1 cellular context compared by ENCODE assay signal in the genomic region with DNA sequence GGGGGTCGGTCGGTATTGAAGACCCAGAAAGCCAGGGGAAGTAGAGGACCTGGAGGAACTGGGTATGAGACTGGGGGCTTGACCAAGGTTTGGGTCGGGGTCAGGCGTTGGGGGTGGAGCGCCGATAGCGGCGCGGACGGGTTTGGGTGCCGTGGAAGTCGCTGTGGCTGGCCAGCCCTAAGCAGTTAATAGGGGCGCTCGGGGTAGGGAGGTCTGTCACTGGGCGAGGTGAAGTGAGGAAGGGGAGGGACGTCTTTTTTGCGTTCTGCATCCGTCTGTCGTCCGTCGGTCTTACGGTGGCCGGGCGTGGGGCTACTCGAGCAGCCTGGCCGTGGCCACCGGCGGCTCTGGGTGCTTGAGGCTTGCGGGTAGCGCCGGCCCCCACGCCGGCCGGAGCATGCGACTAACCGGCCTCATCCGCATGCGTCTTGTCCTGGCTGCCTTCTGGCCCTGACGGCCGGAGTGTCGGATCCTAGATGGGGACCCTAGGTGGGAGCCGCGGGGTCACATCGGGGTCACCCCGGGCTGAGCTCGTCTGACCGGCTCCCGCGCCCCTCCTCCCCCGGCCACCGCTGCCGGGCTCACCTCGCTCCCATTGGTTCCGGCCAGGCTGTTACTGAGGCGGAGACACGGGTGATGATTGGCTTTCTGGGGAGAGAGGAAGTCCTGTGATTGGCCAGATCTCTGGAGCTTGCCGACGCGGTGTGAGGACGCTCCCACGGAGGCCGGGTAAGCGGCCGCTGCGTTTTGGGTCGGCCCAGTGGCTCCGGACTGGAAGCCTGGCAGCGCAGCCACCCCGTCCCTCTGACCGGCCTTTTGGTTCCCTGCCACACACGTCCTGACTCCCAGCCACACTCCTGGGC.
A peak's percentile ranks its signal among the peaks of the same experiment; 100 is the strongest.
TF ChIP-seq lines count a peak whose summit lies in the region.

No MANE protein-coding gene starts in this region.

TF ChIP-seq in HepG2, 621 proteins besides CTCF, POLR2A, EP300 and RAD21 (continued from another document and continues in another):
- TF ChIP-seq, protein P1, sequence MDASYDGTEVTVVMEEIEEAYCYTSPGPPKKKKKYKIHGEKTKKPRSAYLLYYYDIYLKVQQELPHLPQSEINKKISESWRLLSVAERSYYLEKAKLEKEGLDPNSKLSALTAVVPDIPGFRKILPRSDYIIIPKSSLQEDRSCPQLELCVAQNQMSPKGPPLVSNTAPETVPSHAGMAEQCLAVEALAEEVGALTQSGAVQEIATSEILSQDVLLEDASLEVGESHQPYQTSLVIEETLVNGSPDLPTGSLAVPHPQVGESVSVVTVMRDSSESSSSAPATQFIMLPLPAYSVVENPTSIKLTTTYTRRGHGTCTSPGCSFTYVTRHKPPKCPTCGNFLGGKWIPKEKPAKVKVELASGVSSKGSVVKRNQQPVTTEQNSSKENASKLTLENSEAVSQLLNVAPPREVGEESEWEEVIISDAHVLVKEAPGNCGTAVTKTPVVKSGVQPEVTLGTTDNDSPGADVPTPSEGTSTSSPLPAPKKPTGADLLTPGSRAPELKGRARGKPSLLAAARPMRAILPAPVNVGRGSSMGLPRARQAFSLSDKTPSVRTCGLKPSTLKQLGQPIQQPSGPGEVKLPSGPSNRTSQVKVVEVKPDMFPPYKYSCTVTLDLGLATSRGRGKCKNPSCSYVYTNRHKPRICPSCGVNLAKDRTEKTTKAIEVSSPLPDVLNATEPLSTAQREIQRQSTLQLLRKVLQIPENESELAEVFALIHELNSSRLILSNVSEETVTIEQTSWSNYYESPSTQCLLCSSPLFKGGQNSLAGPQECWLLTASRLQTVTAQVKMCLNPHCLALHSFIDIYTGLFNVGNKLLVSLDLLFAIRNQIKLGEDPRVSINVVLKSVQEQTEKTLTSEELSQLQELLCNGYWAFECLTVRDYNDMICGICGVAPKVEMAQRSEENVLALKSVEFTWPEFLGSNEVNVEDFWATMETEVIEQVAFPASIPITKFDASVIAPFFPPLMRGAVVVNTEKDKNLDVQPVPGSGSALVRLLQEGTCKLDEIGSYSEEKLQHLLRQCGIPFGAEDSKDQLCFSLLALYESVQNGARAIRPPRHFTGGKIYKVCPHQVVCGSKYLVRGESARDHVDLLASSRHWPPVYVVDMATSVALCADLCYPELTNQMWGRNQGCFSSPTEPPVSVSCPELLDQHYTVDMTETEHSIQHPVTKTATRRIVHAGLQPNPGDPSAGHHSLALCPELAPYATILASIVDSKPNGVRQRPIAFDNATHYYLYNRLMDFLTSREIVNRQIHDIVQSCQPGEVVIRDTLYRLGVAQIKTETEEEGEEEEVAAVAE (CRISPR knock-in tag; IDR thresholded peaks at IDR 0.05; ENCODE audit: borderline replicate concordance) = peak; percentile 49; the same call in 1 of the 2 replicates
- TF ChIP-seq, protein P2, sequence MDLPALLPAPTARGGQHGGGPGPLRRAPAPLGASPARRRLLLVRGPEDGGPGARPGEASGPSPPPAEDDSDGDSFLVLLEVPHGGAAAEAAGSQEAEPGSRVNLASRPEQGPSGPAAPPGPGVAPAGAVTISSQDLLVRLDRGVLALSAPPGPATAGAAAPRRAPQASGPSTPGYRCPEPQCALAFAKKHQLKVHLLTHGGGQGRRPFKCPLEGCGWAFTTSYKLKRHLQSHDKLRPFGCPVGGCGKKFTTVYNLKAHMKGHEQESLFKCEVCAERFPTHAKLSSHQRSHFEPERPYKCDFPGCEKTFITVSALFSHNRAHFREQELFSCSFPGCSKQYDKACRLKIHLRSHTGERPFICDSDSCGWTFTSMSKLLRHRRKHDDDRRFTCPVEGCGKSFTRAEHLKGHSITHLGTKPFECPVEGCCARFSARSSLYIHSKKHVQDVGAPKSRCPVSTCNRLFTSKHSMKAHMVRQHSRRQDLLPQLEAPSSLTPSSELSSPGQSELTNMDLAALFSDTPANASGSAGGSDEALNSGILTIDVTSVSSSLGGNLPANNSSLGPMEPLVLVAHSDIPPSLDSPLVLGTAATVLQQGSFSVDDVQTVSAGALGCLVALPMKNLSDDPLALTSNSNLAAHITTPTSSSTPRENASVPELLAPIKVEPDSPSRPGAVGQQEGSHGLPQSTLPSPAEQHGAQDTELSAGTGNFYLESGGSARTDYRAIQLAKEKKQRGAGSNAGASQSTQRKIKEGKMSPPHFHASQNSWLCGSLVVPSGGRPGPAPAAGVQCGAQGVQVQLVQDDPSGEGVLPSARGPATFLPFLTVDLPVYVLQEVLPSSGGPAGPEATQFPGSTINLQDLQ (CRISPR knock-in tag; IDR thresholded peaks at IDR 0.05) = no peak
- no peak; the same call in 1 of the 2 replicates for TF ChIP-seq CBX5 (CRISPR knock-in tag; IDR thresholded peaks at IDR 0.05; ENCODE audit: borderline replicate concordance)
- TF ChIP-seq, protein P3, sequence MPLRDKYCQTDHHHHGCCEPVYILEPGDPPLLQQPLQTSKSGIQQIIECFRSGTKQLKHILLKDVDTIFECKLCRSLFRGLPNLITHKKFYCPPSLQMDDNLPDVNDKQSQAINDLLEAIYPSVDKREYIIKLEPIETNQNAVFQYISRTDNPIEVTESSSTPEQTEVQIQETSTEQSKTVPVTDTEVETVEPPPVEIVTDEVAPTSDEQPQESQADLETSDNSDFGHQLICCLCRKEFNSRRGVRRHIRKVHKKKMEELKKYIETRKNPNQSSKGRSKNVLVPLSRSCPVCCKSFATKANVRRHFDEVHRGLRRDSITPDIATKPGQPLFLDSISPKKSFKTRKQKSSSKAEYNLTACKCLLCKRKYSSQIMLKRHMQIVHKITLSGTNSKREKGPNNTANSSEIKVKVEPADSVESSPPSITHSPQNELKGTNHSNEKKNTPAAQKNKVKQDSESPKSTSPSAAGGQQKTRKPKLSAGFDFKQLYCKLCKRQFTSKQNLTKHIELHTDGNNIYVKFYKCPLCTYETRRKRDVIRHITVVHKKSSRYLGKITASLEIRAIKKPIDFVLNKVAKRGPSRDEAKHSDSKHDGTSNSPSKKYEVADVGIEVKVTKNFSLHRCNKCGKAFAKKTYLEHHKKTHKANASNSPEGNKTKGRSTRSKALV (CRISPR knock-in tag; IDR thresholded peaks at IDR 0.05) = no peak
- TF ChIP-seq, protein P4, sequence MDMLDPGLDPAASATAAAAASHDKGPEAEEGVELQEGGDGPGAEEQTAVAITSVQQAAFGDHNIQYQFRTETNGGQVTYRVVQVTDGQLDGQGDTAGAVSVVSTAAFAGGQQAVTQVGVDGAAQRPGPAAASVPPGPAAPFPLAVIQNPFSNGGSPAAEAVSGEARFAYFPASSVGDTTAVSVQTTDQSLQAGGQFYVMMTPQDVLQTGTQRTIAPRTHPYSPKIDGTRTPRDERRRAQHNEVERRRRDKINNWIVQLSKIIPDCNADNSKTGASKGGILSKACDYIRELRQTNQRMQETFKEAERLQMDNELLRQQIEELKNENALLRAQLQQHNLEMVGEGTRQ (IDR thresholded peaks at IDR 0.05; ENCODE audit: low read depth, low read length) = no peak
- TF ChIP-seq, protein P4 (CRISPR knock-in tag; IDR thresholded peaks at IDR 0.05; ENCODE audit: borderline replicate concordance) = no peak
- TF ChIP-seq, protein P5, sequence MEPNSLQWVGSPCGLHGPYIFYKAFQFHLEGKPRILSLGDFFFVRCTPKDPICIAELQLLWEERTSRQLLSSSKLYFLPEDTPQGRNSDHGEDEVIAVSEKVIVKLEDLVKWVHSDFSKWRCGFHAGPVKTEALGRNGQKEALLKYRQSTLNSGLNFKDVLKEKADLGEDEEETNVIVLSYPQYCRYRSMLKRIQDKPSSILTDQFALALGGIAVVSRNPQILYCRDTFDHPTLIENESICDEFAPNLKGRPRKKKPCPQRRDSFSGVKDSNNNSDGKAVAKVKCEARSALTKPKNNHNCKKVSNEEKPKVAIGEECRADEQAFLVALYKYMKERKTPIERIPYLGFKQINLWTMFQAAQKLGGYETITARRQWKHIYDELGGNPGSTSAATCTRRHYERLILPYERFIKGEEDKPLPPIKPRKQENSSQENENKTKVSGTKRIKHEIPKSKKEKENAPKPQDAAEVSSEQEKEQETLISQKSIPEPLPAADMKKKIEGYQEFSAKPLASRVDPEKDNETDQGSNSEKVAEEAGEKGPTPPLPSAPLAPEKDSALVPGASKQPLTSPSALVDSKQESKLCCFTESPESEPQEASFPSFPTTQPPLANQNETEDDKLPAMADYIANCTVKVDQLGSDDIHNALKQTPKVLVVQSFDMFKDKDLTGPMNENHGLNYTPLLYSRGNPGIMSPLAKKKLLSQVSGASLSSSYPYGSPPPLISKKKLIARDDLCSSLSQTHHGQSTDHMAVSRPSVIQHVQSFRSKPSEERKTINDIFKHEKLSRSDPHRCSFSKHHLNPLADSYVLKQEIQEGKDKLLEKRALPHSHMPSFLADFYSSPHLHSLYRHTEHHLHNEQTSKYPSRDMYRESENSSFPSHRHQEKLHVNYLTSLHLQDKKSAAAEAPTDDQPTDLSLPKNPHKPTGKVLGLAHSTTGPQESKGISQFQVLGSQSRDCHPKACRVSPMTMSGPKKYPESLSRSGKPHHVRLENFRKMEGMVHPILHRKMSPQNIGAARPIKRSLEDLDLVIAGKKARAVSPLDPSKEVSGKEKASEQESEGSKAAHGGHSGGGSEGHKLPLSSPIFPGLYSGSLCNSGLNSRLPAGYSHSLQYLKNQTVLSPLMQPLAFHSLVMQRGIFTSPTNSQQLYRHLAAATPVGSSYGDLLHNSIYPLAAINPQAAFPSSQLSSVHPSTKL (CRISPR knock-in tag; IDR thresholded peaks at IDR 0.05) = peak; percentile 31; the same call in 1 of the 2 replicates
- no peak for TF ChIP-seq XBP1 (CRISPR knock-in tag; IDR thresholded peaks at IDR 0.05)
- no peak for TF ChIP-seq KAT2B (IDR thresholded peaks at IDR 0.05; ENCODE audit: borderline replicate concordance, low read depth, low read length)
- no peak for TF ChIP-seq ZNF432 (CRISPR knock-in tag; IDR thresholded peaks at IDR 0.05; ENCODE audit: borderline replicate concordance)
- TF ChIP-seq ZNF703 (CRISPR knock-in tag; IDR thresholded peaks at IDR 0.05; ENCODE audit: borderline replicate concordance) = no peak
- peak; percentile 83 for TF ChIP-seq SP2 (CRISPR knock-in tag; IDR thresholded peaks at IDR 0.05)
- peak; percentile 52; the same call in 1 of the 2 replicates for TF ChIP-seq SP4 (CRISPR knock-in tag; IDR thresholded peaks at IDR 0.05)
- peak; percentile 11; the same call in 1 of the 2 replicates for TF ChIP-seq FOXO1 (CRISPR knock-in tag; IDR thresholded peaks at IDR 0.05)
- TF ChIP-seq ARNT2 (CRISPR knock-in tag; IDR thresholded peaks at IDR 0.05; ENCODE audit: low read depth) = no peak
- no peak for TF ChIP-seq ZNF230 (CRISPR knock-in tag; IDR thresholded peaks at IDR 0.05)
- TF ChIP-seq SUZ12 (IDR thresholded peaks at IDR 0.05; ENCODE audit: low read depth, low read length) = no peak
- TF ChIP-seq GABPA (IDR thresholded peaks at IDR 0.05; ENCODE audit: low read depth, low read length) = no peak
- TF ChIP-seq GABPA (CRISPR knock-in tag; IDR thresholded peaks at IDR 0.05; ENCODE audit: low read depth) = no peak
- TF ChIP-seq, protein P6, sequence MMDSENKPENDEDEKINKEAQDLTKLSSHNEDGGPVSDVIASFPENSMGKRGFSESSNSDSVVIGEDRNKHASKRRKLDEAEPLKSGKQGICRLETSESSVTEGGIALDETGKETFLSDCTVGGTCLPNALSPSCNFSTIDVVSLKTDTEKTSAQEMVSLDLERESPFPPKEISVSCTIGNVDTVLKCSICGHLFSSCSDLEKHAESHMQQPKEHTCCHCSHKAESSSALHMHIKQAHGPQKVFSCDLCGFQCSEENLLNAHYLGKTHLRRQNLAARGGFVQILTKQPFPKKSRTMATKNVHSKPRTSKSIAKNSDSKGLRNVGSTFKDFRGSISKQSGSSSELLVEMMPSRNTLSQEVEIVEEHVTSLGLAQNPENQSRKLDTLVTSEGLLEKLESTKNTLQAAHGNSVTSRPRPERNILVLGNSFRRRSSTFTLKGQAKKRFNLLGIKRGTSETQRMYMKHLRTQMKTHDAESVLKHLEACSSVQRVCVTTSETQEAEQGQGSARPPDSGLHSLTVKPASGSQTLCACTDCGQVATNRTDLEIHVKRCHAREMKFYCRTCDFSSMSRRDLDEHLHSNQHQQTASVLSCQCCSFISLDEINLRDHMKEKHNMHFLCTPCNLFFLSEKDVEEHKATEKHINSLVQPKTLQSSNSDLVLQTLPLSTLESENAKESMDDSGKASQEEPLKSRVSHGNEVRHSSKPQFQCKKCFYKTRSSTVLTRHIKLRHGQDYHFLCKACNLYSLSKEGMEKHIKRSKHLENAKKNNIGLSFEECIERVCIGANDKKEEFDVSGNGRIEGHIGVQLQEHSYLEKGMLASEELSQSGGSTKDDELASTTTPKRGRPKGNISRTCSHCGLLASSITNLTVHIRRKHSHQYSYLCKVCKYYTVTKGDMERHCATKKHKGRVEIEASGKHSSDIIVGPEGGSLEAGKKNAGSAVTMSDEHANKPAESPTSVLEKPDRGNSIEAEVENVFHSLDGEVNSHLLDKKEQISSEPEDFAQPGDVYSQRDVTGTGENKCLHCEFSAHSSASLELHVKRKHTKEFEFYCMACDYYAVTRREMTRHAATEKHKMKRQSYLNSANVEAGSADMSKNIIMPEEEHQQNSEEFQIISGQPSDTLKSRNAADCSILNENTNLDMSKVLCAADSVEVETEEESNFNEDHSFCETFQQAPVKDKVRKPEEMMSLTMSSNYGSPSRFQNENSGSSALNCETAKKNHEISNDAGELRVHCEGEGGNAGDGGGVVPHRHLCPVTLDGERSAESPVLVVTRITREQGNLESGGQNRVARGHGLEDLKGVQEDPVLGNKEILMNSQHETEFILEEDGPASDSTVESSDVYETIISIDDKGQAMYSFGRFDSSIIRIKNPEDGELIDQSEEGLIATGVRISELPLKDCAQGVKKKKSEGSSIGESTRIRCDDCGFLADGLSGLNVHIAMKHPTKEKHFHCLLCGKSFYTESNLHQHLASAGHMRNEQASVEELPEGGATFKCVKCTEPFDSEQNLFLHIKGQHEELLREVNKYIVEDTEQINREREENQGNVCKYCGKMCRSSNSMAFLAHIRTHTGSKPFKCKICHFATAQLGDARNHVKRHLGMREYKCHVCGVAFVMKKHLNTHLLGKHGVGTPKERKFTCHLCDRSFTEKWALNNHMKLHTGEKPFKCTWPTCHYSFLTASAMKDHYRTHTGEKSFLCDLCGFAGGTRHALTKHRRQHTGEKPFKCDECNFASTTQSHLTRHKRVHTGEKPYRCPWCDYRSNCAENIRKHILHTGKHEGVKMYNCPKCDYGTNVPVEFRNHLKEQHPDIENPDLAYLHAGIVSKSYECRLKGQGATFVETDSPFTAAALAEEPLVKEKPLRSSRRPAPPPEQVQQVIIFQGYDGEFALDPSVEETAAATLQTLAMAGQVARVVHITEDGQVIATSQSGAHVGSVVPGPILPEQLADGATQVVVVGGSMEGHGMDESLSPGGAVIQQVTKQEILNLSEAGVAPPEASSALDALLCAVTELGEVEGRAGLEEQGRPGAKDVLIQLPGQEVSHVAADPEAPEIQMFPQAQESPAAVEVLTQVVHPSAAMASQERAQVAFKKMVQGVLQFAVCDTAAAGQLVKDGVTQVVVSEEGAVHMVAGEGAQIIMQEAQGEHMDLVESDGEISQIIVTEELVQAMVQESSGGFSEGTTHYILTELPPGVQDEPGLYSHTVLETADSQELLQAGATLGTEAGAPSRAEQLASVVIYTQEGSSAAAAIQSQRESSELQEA (CRISPR knock-in tag; IDR thresholded peaks at IDR 0.05; ENCODE audit: not compliant biosample characterization) = no peak
- no peak for TF ChIP-seq ZNF263 (CRISPR knock-in tag; IDR thresholded peaks at IDR 0.05)
- no peak; the same call in 1 of the 2 replicates for TF ChIP-seq REL (CRISPR knock-in tag; conservative IDR thresholded peaks at IDR 0.05)
